2 cellular contexts compared by ENCODE assay signal in the genomic region with DNA sequence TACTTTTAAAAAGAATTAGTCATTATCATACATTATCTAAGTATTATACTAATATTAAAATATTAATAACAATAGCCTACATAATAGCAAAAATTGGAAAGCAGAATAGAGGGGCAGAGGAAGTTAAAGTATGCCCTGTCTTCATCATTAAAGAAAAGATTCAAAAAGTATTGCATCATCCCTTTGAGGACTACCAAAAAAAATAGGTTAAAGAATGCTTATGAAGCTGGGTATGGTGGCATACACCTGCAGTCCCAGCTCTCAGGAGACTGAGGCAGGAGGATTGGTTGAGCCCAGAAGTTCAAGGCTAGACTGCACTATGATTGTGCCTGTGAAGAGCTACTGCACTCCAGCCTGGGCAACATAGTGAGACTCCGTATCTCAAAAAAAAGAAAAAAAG.
TF ChIP-seq lines count a peak whose summit lies in the region.

No MANE protein-coding gene starts in this region.

TF ChIP-seq in HepG2, 621 proteins besides CTCF, POLR2A, EP300 and RAD21:
- TF ChIP-seq ZNF230 (CRISPR knock-in tag; IDR thresholded peaks at IDR 0.05) (no peak), ZNF720 (CRISPR knock-in tag; IDR thresholded peaks at IDR 0.05) (no peak), ATF7 (IDR thresholded peaks at IDR 0.05) (peak; percentile 83), ATF7 (CRISPR knock-in tag; IDR thresholded peaks at IDR 0.05) (no peak), ETV6 (CRISPR knock-in tag; conservative IDR thresholded peaks at IDR 0.05) (no peak), ZNF3 (CRISPR knock-in tag; IDR thresholded peaks at IDR 0.05) (no peak), MTA1 (CRISPR knock-in tag; IDR thresholded peaks at IDR 0.05; ENCODE audit: borderline replicate concordance) (no peak), ASH2L (IDR thresholded peaks at IDR 0.05; ENCODE audit: insufficient read length, low read depth, low read length) (no peak), JUNB (CRISPR knock-in tag; IDR thresholded peaks at IDR 0.05; ENCODE audit: borderline replicate concordance) (no peak), SRSF4 (IDR thresholded peaks at IDR 0.05; ENCODE audit: low read depth, low read length, poor library complexity, severe bottlenecking) (no peak), CEBPB (IDR thresholded peaks at IDR 0.05; ENCODE audit: borderline replicate concordance, low read depth, low read length) (peak; percentile 65; the same call in 1 of the 2 replicates), EHMT2 (IDR thresholded peaks at IDR 0.05; ENCODE audit: borderline replicate concordance, low read depth, low read length) (no peak), ZNF337 (CRISPR knock-in tag; IDR thresholded peaks at IDR 0.05; ENCODE audit: borderline replicate concordance, low read depth) (no peak), ISL2 (CRISPR knock-in tag; IDR thresholded peaks at IDR 0.05) (no peak), ZNF12 (CRISPR knock-in tag; IDR thresholded peaks at IDR 0.05) (no peak), U2AF2 (IDR thresholded peaks at IDR 0.05; ENCODE audit: low read depth, low read length) (no peak), ZNF256 (CRISPR knock-in tag; conservative IDR thresholded peaks at IDR 0.05) (no peak)
- TF ChIP-seq, protein P1, sequence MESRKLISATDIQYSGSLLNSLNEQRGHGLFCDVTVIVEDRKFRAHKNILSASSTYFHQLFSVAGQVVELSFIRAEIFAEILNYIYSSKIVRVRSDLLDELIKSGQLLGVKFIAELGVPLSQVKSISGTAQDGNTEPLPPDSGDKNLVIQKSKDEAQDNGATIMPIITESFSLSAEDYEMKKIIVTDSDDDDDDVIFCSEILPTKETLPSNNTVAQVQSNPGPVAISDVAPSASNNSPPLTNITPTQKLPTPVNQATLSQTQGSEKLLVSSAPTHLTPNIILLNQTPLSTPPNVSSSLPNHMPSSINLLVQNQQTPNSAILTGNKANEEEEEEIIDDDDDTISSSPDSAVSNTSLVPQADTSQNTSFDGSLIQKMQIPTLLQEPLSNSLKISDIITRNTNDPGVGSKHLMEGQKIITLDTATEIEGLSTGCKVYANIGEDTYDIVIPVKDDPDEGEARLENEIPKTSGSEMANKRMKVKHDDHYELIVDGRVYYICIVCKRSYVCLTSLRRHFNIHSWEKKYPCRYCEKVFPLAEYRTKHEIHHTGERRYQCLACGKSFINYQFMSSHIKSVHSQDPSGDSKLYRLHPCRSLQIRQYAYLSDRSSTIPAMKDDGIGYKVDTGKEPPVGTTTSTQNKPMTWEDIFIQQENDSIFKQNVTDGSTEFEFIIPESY (CRISPR knock-in tag; IDR thresholded peaks at IDR 0.05) = no peak
- TF ChIP-seq, protein P2, sequence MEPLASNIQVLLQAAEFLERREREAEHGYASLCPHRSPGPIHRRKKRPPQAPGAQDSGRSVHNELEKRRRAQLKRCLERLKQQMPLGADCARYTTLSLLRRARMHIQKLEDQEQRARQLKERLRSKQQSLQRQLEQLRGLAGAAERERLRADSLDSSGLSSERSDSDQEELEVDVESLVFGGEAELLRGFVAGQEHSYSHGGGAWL (CRISPR knock-in tag; IDR thresholded peaks at IDR 0.05) = no peak
TF ChIP-seq in HepG2: peak in this region for 2.

TF ChIP-seq in K562, 482 proteins besides CTCF, POLR2A, EP300 and RAD21:
- TF ChIP-seq, protein P3, sequence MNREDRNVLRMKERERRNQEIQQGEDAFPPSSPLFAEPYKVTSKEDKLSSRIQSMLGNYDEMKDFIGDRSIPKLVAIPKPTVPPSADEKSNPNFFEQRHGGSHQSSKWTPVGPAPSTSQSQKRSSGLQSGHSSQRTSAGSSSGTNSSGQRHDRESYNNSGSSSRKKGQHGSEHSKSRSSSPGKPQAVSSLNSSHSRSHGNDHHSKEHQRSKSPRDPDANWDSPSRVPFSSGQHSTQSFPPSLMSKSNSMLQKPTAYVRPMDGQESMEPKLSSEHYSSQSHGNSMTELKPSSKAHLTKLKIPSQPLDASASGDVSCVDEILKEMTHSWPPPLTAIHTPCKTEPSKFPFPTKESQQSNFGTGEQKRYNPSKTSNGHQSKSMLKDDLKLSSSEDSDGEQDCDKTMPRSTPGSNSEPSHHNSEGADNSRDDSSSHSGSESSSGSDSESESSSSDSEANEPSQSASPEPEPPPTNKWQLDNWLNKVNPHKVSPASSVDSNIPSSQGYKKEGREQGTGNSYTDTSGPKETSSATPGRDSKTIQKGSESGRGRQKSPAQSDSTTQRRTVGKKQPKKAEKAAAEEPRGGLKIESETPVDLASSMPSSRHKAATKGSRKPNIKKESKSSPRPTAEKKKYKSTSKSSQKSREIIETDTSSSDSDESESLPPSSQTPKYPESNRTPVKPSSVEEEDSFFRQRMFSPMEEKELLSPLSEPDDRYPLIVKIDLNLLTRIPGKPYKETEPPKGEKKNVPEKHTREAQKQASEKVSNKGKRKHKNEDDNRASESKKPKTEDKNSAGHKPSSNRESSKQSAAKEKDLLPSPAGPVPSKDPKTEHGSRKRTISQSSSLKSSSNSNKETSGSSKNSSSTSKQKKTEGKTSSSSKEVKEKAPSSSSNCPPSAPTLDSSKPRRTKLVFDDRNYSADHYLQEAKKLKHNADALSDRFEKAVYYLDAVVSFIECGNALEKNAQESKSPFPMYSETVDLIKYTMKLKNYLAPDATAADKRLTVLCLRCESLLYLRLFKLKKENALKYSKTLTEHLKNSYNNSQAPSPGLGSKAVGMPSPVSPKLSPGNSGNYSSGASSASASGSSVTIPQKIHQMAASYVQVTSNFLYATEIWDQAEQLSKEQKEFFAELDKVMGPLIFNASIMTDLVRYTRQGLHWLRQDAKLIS (CRISPR knock-in tag; IDR thresholded peaks at IDR 0.05) = no peak
- TF ChIP-seq CEBPB (tag; IDR thresholded peaks at IDR 0.05) (peak; percentile 52), ZSCAN32 (CRISPR knock-in tag; IDR thresholded peaks at IDR 0.05) (peak; percentile 59; the same call in 1 of the 2 replicates), KLF1 (tag; IDR thresholded peaks at IDR 0.05) (no peak), CEBPG (CRISPR knock-in tag; IDR thresholded peaks at IDR 0.05) (no peak), CEBPG (tag; conservative IDR thresholded peaks at IDR 0.05 in 1 of 2, IDR thresholded peaks at IDR 0.05 in 1 of 2) (peak; percentile 44 to 91)
- TF ChIP-seq, protein P4, sequence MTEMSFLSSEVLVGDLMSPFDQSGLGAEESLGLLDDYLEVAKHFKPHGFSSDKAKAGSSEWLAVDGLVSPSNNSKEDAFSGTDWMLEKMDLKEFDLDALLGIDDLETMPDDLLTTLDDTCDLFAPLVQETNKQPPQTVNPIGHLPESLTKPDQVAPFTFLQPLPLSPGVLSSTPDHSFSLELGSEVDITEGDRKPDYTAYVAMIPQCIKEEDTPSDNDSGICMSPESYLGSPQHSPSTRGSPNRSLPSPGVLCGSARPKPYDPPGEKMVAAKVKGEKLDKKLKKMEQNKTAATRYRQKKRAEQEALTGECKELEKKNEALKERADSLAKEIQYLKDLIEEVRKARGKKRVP (CRISPR knock-in tag; IDR thresholded peaks at IDR 0.05) = peak; percentile 62
- TF ChIP-seq, protein P5, sequence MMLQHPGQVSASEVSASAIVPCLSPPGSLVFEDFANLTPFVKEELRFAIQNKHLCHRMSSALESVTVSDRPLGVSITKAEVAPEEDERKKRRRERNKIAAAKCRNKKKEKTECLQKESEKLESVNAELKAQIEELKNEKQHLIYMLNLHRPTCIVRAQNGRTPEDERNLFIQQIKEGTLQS (IDR thresholded peaks at IDR 0.05) = peak; percentile 68
- TF ChIP-seq, protein P5 (CRISPR knock-in tag; conservative IDR thresholded peaks at IDR 0.05) = no peak
